Comparison of ENCODE assay signal across 20 cellular contexts in the genomic region with DNA sequence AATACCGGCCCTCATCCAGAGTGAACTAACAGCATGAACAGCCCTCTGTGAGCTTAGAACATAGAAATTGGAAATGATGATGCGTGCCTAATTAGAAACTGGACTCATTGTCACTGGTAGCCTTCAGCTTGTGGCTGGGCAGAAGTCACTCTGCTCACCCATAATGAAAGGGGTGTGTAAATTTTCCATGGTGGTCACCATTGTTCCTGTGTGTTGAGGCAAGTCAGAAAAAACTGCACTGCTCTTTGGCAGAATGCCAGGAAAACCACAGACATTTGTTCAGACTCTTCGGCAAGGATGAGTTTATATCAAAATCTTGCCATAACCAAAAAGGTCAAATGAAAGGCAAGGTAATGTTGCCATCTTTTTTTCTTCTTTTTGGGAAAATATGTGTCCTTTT.
DNase-seq lines count a peak whose midpoint lies in the region; ATAC-seq and TF ChIP-seq lines count a peak whose summit lies in the region.
"Had no signal": no experiment of that assay in that cellular context is flagged by ENCODE, and none has a peak within 500 bp of the region (broad histone marks: within the 10 kb centered on the region; RNA-seq: fewer than 3 reads in every experiment).

No MANE protein-coding gene starts in this region.

- peaks cover 14% of the 10 kb centered on the region for H3K4me1 ChIP-seq in BLaER1
- H3K4me1 ChIP-seq in left ventricle myocardium inferior: no peaks in the 10 kb centered on the region
- H3K4me1 ChIP-seq: left lung, right atrium auricular region had no signal

- peak overlapping the region; percentile 2 for H3K4me2 ChIP-seq in BLaER1

- no peak for TF ChIP-seq CTCF in choroid plexus epithelial cell (conservative IDR thresholded peaks at IDR 0.05; ENCODE audit: low read depth, low read length)
- TF ChIP-seq CTCF in left ventricle myocardium inferior (IDR thresholded peaks at IDR 0.05; ENCODE audit: borderline replicate concordance): no peak

- intact Hi-C loops in left ventricle myocardium inferior (cut with micrococcal nuclease): no loop called here

- H3K27ac ChIP-seq in BLaER1 (no peak overlapping the region), left ventricle myocardium inferior (replicated peaks) (no peak overlapping the region)
- H3K27ac ChIP-seq: left lung, right atrium auricular region, thoracic aorta had no signal

- H3K4me3 ChIP-seq in BLaER1 (no peak overlapping the region), choroid plexus epithelial cell (ENCODE audit: low read depth, low read length) (no peak overlapping the region), left ventricle myocardium inferior (no peak overlapping the region)
- H3K4me3 ChIP-seq: left lung, right atrium auricular region, thoracic aorta had no signal

- no peaks in the 10 kb centered on the region for H3K27me3 ChIP-seq in BLaER1
- no peaks in the 10 kb centered on the region for H3K27me3 ChIP-seq in left ventricle myocardium inferior (ENCODE audit: low read depth)
- H3K27me3 ChIP-seq: left lung, right atrium auricular region had no signal

- H3K36me3 ChIP-seq in BLaER1: no peaks in the 10 kb centered on the region
- H3K36me3 ChIP-seq in left ventricle myocardium inferior: no peaks in the 10 kb centered on the region
- H3K36me3 ChIP-seq: left lung, right atrium auricular region, thoracic aorta had no signal

- H3K9me3 ChIP-seq in BLaER1 (no peaks in the 10 kb centered on the region), left ventricle myocardium inferior (replicated peaks) (no peaks in the 10 kb centered on the region)
- H3K9me3 ChIP-seq: left lung, right atrium auricular region, thoracic aorta had no signal

- in situ Hi-C loops in G401 (cut with HindIII; ENCODE audit: low sequenced_read_pairs): no loop called here

- ATAC-seq in GM18498 (IDR thresholded peaks at IDR 0.05; ENCODE audit: unreplicated experiment): no peak
- ATAC-seq in GM21526 (IDR thresholded peaks at IDR 0.05; ENCODE audit: low FRiP score, unreplicated experiment): no peak
- ATAC-seq in GM21529 (IDR thresholded peaks at IDR 0.05; ENCODE audit: unreplicated experiment): no peak
- ATAC-seq: left lung; stimulated activated memory B cell treated with anti-CD40 and anti-IgM and Interleukin-4, amounts not matched to agents 10 μg/mL and 1 μg/mL and 100 μg/mL, for 72 hours had no signal

- DNase-seq in G401 (ENCODE audit: low spot score) (peak; percentile 10), NCI-H748 (lab: John Stamatoyannopoulos, UW; ENCODE audit: unreplicated experiment) (peak; percentile 78), choroid plexus epithelial cell (ENCODE audit: low read depth) (peak; percentile 1), left ventricle myocardium inferior (no peak)
- DNase-seq: activated CD4-positive, alpha-beta T cell treated with anti-CD3 and anti-CD28 coated beads for 1 hour; activated naive CD8-positive, alpha-beta T cell treated with anti-CD3 and anti-CD28 coated beads, Interleukin-2, amount 10 ng/mL, durations not matched to agents 7 days and 5 days; dermis blood vessel endothelial cell; DMS53; erythroblast; left lung; NCI-H1048; nucleus accumbens; stimulated activated CD4-positive, alpha-beta T cell treated with anti-CD3 and anti-CD28 coated beads, Interleukin-15, amount 100 ng/mL, for 24 hours had no signal

- no peak overlapping the region for H3K9ac ChIP-seq in BLaER1

- no peaks in the 10 kb centered on the region for H4K20me1 ChIP-seq in BLaER1
